Comparison of ENCODE assay signal across 34 cellular contexts in genomic region chr1:159179906-159180305, GRCh38. TPM values are rescaled to one million over a fixed set of nuclear protein-coding genes. Genes with fewer than 3 reads are reported as not detected.
"Had no signal": no experiment of that assay in that cellular context is flagged by ENCODE, and none has a peak within 500 bp of the region (broad histone marks: within the 10 kb centered on the region; RNA-seq: fewer than 3 reads in every experiment).

No MANE protein-coding gene starts in this region.

- H3K4me3 Mint-ChIP-seq: activated CD4-positive, alpha-beta T cell treated with anti-CD3 and anti-CD28 coated beads for 36 hours; activated CD4-positive, alpha-beta T cell treated with anti-CD3 and anti-CD28 coated beads, Interleukin-2, amount 10 ng/mL, durations not matched to agents 7 days and 5 days; activated CD8-positive, alpha-beta T cell treated with anti-CD3 and anti-CD28 coated beads, Interleukin-2, amount 10 ng/mL, durations not matched to agents 7 days and 5 days; activated naive CD4-positive, alpha-beta T cell treated with anti-CD3 and anti-CD28 coated beads, Interleukin-2, amount 50 U/mL, for 24 hours; activated naive CD8-positive, alpha-beta T cell treated with anti-CD3 and anti-CD28 coated beads, Interleukin-2, amount 10 ng/mL, durations not matched to agents 7 days and 5 days; activated T-cell treated with anti-CD3 and anti-CD28 coated beads, Interleukin-2, amount 50 U/mL, for 24 hours; T-helper 1 cell treated with Interleukin-12 subunit alpha and Interleukin-12 subunit beta and Interleukin-4 antibody, amounts not matched to agents 30 μg/mL and 1 μg/mL, for 36 hours; T-helper 2 cell treated with Interferon-gamma antibody and Interleukin-4, amounts not matched to agents 5 μg/mL and 100 μg/mL, for 36 hours; WTC11 had no signal

- ATAC-seq: activated CD4-positive, alpha-beta T cell treated with anti-CD3 and anti-CD28 coated beads for 36 hours; activated CD4-positive, CD25-positive, alpha-beta regulatory T cell treated with anti-CD3 and anti-CD28 coated beads, Interleukin-2, amount 50 U/mL, for 24 hours; activated CD8-positive, alpha-beta T cell treated with anti-CD3 and anti-CD28 coated beads, Interleukin-2, amount 10 ng/mL, durations not matched to agents 7 days and 5 days; PC-3; WTC11 had no signal

- DNase-seq: activated CD4-positive, alpha-beta T cell treated with anti-CD3 and anti-CD28 coated beads for 36 hours; activated CD4-positive, alpha-beta T cell treated with anti-CD3 and anti-CD28 coated beads, Interleukin-2, amount 10 ng/mL, durations not matched to agents 7 days and 5 days; activated CD4-positive, alpha-beta T cell treated with anti-CD3 and anti-CD28 coated beads, Interleukin-2, amount 50 U/mL, for 48 hours; activated CD8-positive, alpha-beta T cell treated with anti-CD3 and anti-CD28 coated beads, Interleukin-2, amount 10 ng/mL, durations not matched to agents 7 days and 5 days; activated gamma-delta T cell; activated naive CD4-positive, alpha-beta T cell treated with Interleukin-2 at 50 U/mL for 16 hours; activated naive CD8-positive, alpha-beta T cell treated with anti-CD3 and anti-CD28 coated beads, Interleukin-2, amount 10 ng/mL, durations not matched to agents 7 days and 5 days; activated T-cell treated with anti-CD3 and anti-CD28 coated beads, Interleukin-2, amount 50 U/mL, for 24 hours; adrenal gland; brain microvascular endothelial cell; central memory CD4-positive, alpha-beta T cell; MM.1S; MV-4-11; NCI-H1092; NCI-H1436 treated with DMSO at 0.1 percent for 48 hours; NCI-H1694 treated with DMSO at 0.1 percent for 48 hours; NCI-H2029; NCI-H2227 treated with DMSO at 0.1 percent for 48 hours; NCI-H510A; NCI-H69; NK-92 treated with Interleukin-12 subunit alpha and Interleukin-12 subunit beta, amount 100 ng/mL, for 24 hours; PC-3; Peyer's patch; RPMI8226; SHP77 treated with DMSO at 0.1 percent for 48 hours; SK-N-SH had no signal

- H3K9me3 Mint-ChIP-seq: activated CD4-positive, alpha-beta T cell treated with anti-CD3 and anti-CD28 coated beads, Interleukin-2, amount 10 ng/mL, durations not matched to agents 7 days and 5 days; activated naive CD8-positive, alpha-beta T cell treated with anti-CD3 and anti-CD28 coated beads, Interleukin-2, amount 10 ng/mL, durations not matched to agents 7 days and 5 days; activated T-cell treated with anti-CD3 and anti-CD28 coated beads, Interleukin-2, amount 50 U/mL, for 24 hours; activated T-helper 2 cell treated with anti-CD3 and anti-CD28 coated beads, Interferon-gamma antibody, Interleukin-2, Interleukin-4, amounts not matched to agents 10 μg/mL and 5 μg/mL and 100 μg/mL, durations not matched to agents 14 hours and 24 hours and 36 hours; T-helper 1 cell treated with Interleukin-12 subunit alpha and Interleukin-12 subunit beta and Interleukin-4 antibody, amounts not matched to agents 30 μg/mL and 1 μg/mL, for 36 hours; T-helper 2 cell treated with Interferon-gamma antibody and Interleukin-4, amounts not matched to agents 5 μg/mL and 100 μg/mL, for 36 hours; WTC11 had no signal

- H3K27ac Mint-ChIP-seq: activated CD4-positive, alpha-beta T cell treated with anti-CD3 and anti-CD28 coated beads for 36 hours; activated CD4-positive, alpha-beta T cell treated with anti-CD3 and anti-CD28 coated beads, Interleukin-2, amount 10 ng/mL, durations not matched to agents 7 days and 5 days; activated CD8-positive, alpha-beta T cell treated with anti-CD3 and anti-CD28 coated beads, Interleukin-2, amount 10 ng/mL, durations not matched to agents 7 days and 5 days; activated naive CD4-positive, alpha-beta T cell treated with anti-CD3 and anti-CD28 coated beads, Interleukin-2, amount 50 U/mL, for 24 hours; activated naive CD8-positive, alpha-beta T cell treated with anti-CD3 and anti-CD28 coated beads, Interleukin-2, amount 10 ng/mL, durations not matched to agents 7 days and 5 days; activated T-cell treated with anti-CD3 and anti-CD28 coated beads, Interleukin-2, amount 50 U/mL, for 24 hours; activated T-helper 2 cell treated with anti-CD3 and anti-CD28 coated beads, Interferon-gamma antibody, Interleukin-2, Interleukin-4, amounts not matched to agents 10 μg/mL and 5 μg/mL and 100 μg/mL, durations not matched to agents 14 hours and 24 hours and 36 hours; T-helper 1 cell treated with Interleukin-12 subunit alpha and Interleukin-12 subunit beta and Interleukin-4 antibody, amounts not matched to agents 30 μg/mL and 1 μg/mL, for 36 hours; T-helper 2 cell treated with Interferon-gamma antibody and Interleukin-4, amounts not matched to agents 5 μg/mL and 100 μg/mL, for 36 hours; WTC11 had no signal

- H3K36me3 Mint-ChIP-seq: activated naive CD4-positive, alpha-beta T cell treated with anti-CD3 and anti-CD28 coated beads, Interleukin-2, amount 50 U/mL, for 24 hours; activated naive CD8-positive, alpha-beta T cell treated with anti-CD3 and anti-CD28 coated beads, Interleukin-2, amount 10 ng/mL, durations not matched to agents 7 days and 5 days; WTC11 had no signal

- H3K4me1 Mint-ChIP-seq: activated CD4-positive, alpha-beta T cell treated with anti-CD3 and anti-CD28 coated beads for 36 hours; activated CD4-positive, alpha-beta T cell treated with anti-CD3 and anti-CD28 coated beads, Interleukin-2, amount 10 ng/mL, durations not matched to agents 7 days and 5 days; activated naive CD4-positive, alpha-beta T cell treated with anti-CD3 and anti-CD28 coated beads, Interleukin-2, amount 50 U/mL, for 24 hours had no signal

RNA-seq across cellular contexts. Expression of gene CADM3, which starts 8.5 kb away (rescaled TPM):
- total RNA-seq: activated CD4-positive, alpha-beta T cell treated with anti-CD3 and anti-CD28 coated beads for 36 hours; activated CD4-positive, alpha-beta T cell treated with anti-CD3 and anti-CD28 coated beads, Interleukin-2, amount 10 ng/mL, durations not matched to agents 7 days and 5 days; activated CD8-positive, alpha-beta T cell treated with anti-CD3 and anti-CD28 coated beads, Interleukin-2, amount 10 ng/mL, durations not matched to agents 7 days and 5 days; activated naive CD8-positive, alpha-beta T cell treated with anti-CD3 and anti-CD28 coated beads, Interleukin-2, amount 10 ng/mL, durations not matched to agents 7 days and 5 days; activated T-helper 2 cell treated with anti-CD3 and anti-CD28 coated beads, Interferon-gamma antibody, Interleukin-2, Interleukin-4, amounts not matched to agents 10 μg/mL and 5 μg/mL and 100 μg/mL, durations not matched to agents 14 hours and 24 hours and 36 hours; PC-3; SJSA1 had no signal

RNA-seq across cellular contexts. Expression of gene ACKR1, which starts 24.8 kb away (rescaled TPM):
- total RNA-seq: activated CD4-positive, alpha-beta T cell treated with anti-CD3 and anti-CD28 coated beads for 36 hours; activated CD4-positive, alpha-beta T cell treated with anti-CD3 and anti-CD28 coated beads, Interleukin-2, amount 10 ng/mL, durations not matched to agents 7 days and 5 days; activated CD8-positive, alpha-beta T cell treated with anti-CD3 and anti-CD28 coated beads, Interleukin-2, amount 10 ng/mL, durations not matched to agents 7 days and 5 days; activated naive CD8-positive, alpha-beta T cell treated with anti-CD3 and anti-CD28 coated beads, Interleukin-2, amount 10 ng/mL, durations not matched to agents 7 days and 5 days; activated T-helper 2 cell treated with anti-CD3 and anti-CD28 coated beads, Interferon-gamma antibody, Interleukin-2, Interleukin-4, amounts not matched to agents 10 μg/mL and 5 μg/mL and 100 μg/mL, durations not matched to agents 14 hours and 24 hours and 36 hours; LHCN-M2; PC-3; SJSA1 had no signal
